16 cellular contexts compared by ENCODE assay signal in the genomic region with DNA sequence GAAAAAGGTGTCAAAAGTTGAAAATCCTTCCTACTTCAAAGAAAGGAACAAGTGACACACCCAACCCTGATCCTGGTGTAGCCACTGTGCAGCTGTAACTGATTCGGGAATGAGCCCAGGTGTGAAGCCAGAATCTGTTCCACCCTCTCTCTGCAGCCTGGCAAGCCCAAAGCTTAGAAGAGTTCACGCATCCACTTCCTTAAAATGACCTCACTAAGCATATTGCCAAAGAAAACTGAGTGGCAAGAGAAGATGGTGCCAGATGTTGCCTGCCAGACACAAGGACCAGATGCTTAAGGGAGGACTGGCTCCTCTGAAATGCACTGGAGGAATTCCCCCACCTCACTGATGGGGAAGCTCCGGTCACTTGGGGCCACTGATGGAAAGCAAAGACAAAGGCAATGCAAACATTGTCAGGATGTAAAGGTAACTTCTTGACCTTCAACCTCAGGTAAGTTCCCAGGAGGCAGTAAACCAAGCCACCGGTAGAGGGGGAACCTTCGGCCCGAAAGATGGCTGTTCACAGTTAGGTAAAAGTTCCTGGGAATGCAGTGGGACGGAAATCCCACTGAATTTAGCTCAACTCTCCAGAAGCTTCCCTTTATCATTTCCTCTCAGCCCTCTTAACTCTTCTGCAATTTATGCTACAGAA.
DNase-seq lines count a peak whose midpoint lies in the region; TF ChIP-seq lines count a peak whose summit lies in the region.
"Had no signal": no experiment of that assay in that cellular context is flagged by ENCODE, and none has a peak within 500 bp of the region (broad histone marks: within the 10 kb centered on the region; RNA-seq: fewer than 3 reads in every experiment).

No MANE protein-coding gene starts in this region.

- H3K4me1 ChIP-seq in cardiac muscle cell (ENCODE audit: low read depth) (peaks cover 12% of the 10 kb centered on the region), transverse colon (peaks cover 0 to 14% (median 1%) of the 10 kb centered on the region in 4 donors)
- H3K4me1 ChIP-seq: prostate gland, tibial artery had no signal

- TF ChIP-seq EP300 in transverse colon (IDR thresholded peaks at IDR 0.05; ENCODE audit: low read depth), result no peak

- H3K4me3 ChIP-seq in cardiac muscle cell (no peak overlapping the region), foreskin fibroblast (ENCODE audit: low read depth in 1 of 2, low read length in 2 of 2) (no peak overlapping the region), retinal pigment epithelial cell (ENCODE audit: low read length) (no peak overlapping the region), transverse colon (no peak overlapping the region)
- H3K4me3 ChIP-seq: prostate gland, SK-N-MC, tibial artery had no signal

- in situ Hi-C loops in transverse colon (cut with MboI; ENCODE audit: low pct_ligation_motif_present in 1 of 4, low pct_unique_long_range_greater_than_20kb in 1 of 4, low sequenced_read_pairs in 3 of 4), result no loop called here

- peak; percentile 5 for TF ChIP-seq CTCF in cardiac muscle cell (IDR thresholded peaks at IDR 0.05; ENCODE audit: low read depth, low read length)
- no peak for TF ChIP-seq CTCF in foreskin fibroblast (IDR thresholded peaks at IDR 0.05; ENCODE audit: low read depth, low read length)
- peak; percentile 35 for TF ChIP-seq CTCF in retinal pigment epithelial cell (conservative IDR thresholded peaks at IDR 0.05; ENCODE audit: low read depth, low read length)
- TF ChIP-seq CTCF in transverse colon (IDR thresholded peaks at IDR 0.05), result no peak

- no peak for TF ChIP-seq POLR2A in transverse colon (IDR thresholded peaks at IDR 0.05)

- WGBS in transverse colon (ENCODE audit: low coverage in 1 of 2), 2 donors, result 47 to 53% methylated on average over 2 to 7 of the region's 7 CpGs

- no peaks in the 10 kb centered on the region for H3K36me3 ChIP-seq in cardiac muscle cell
- H3K36me3 ChIP-seq in transverse colon, result no peaks in the 10 kb centered on the region
- H3K36me3 ChIP-seq: prostate gland had no signal

- no peaks in the 10 kb centered on the region for H3K27me3 ChIP-seq in cardiac muscle cell
- H3K27me3 ChIP-seq in transverse colon, result no peaks in the 10 kb centered on the region
- H3K27me3 ChIP-seq: tibial artery had no signal

- DNase-seq in cardiac muscle cell (ENCODE audit: low read depth in 1 of 2, low spot score in 1 of 2), result no peak
- DNase-seq in cardiac septum (ENCODE audit: low spot score), result no peak
- DNase-seq in RPMI7951 (ENCODE audit: low read depth), result peak; percentile 23
- peak; percentile 48 to 79 for DNase-seq in foreskin fibroblast
- DNase-seq in retinal pigment epithelial cell (ENCODE audit: low read depth), result no peak
- no peak for DNase-seq in T-helper 2 cell
- DNase-seq in transverse colon, result no peak
- no peak for DNase-seq in SHP77 (lab: John Stamatoyannopoulos, UW)
- DNase-seq: ACHN; activated naive CD4-positive, alpha-beta T cell treated with Interleukin-2 at 50 U/mL for 16 hours; NCI-H2081; NK-92 treated with Interleukin-12 subunit alpha and Interleukin-12 subunit beta, amount 100 ng/mL, for 24 hours; tibial artery had no signal

- H3K27ac ChIP-seq in cardiac muscle cell (no peak overlapping the region), transverse colon (no peak overlapping the region)
- H3K27ac ChIP-seq: prostate gland, SK-N-MC, tibial artery, VCaP had no signal

- intact Hi-C loops in cardiac septum (cut with DNase I), result no loop called here
- intact Hi-C loops in transverse colon (cut with DNase I; ENCODE audit: low total_unique reads), result no loop called here

- H3K9me3 ChIP-seq in cardiac muscle cell (ENCODE audit: low read depth), result no peaks in the 10 kb centered on the region
- no peaks in the 10 kb centered on the region for H3K9me3 ChIP-seq in transverse colon
- H3K9me3 ChIP-seq: prostate gland, tibial artery had no signal

Comparison
In these comparisons a context has a peak if more than half of its experiments do, and no peak if none do; other contexts are left out.
1. DNase-seq: peak in RPMI7951 (single experiment) and foreskin fibroblast (2 of 2); none in cardiac muscle cell (0 of 2), cardiac septum (single experiment), retinal pigment epithelial cell (single experiment), T-helper 2 cell (0 of 5), transverse colon (single experiment) and SHP77 (0 of 2).
2. CTCF ChIP-seq: peak in cardiac muscle cell (single experiment) and retinal pigment epithelial cell (single experiment); none in foreskin fibroblast (single experiment) and transverse colon (0 of 5).